ENCODE assay signal across 15 cellular contexts in genomic region chr14:52780893-52781292, GRCh38. TPM values are rescaled to one million over a fixed set of nuclear protein-coding genes. Genes with fewer than 3 reads are reported as not detected.
DNase-seq lines count a peak whose midpoint lies in the region; ATAC-seq and TF ChIP-seq lines count a peak whose summit lies in the region.
"Had no signal": no experiment of that assay in that cellular context is flagged by ENCODE, and none has a peak within 500 bp of the region (broad histone marks: within the 10 kb centered on the region; RNA-seq: fewer than 3 reads in every experiment).

No MANE protein-coding gene starts in this region.

- intact Hi-C loops in activated T-helper 1 cell treated with anti-CD3 and anti-CD28 coated beads, Interleukin-12 subunit alpha, Interleukin-12 subunit beta, Interleukin-2, Interleukin-4 antibody, amounts not matched to agents 30 ng/mL and 10 ng/mL and 1 ng/mL, durations not matched to agents 14 hours and 24 hours and 36 hours (cut with micrococcal nuclease), result no loop called here

- no peaks in the 10 kb centered on the region for H3K27me3 Mint-ChIP-seq in activated naive CD8-positive, alpha-beta T cell treated with anti-CD3 and anti-CD28 coated beads for 36 hours
- H3K27me3 Mint-ChIP-seq in osteocyte (ENCODE audit: unreplicated experiment) (no peaks in the 10 kb centered on the region), nephron progenitor cell (ENCODE audit: low read depth, poor library complexity) (no peaks in the 10 kb centered on the region)
- H3K27me3 Mint-ChIP-seq in activated T-helper 1 cell treated with anti-CD3 and anti-CD28 coated beads, Interleukin-12 subunit alpha, Interleukin-12 subunit beta, Interleukin-2, Interleukin-4 antibody, amounts not matched to agents 30 ng/mL and 10 ng/mL and 1 ng/mL, durations not matched to agents 14 hours and 24 hours and 36 hours (ENCODE audit: insufficient read depth), result no peaks in the 10 kb centered on the region

- peak; percentile 51 for ATAC-seq in GM18907 (IDR thresholded peaks at IDR 0.05; ENCODE audit: unreplicated experiment)
- ATAC-seq: CD8-positive, alpha-beta T cell; GM12878 had no signal

- no peaks in the 10 kb centered on the region for H3K4me1 Mint-ChIP-seq in activated naive CD8-positive, alpha-beta T cell treated with anti-CD3 and anti-CD28 coated beads for 36 hours
- H3K4me1 Mint-ChIP-seq in osteocyte (ENCODE audit: unreplicated experiment) (no peaks in the 10 kb centered on the region), nephron progenitor cell (no peaks in the 10 kb centered on the region)
- H3K4me1 Mint-ChIP-seq in activated T-helper 1 cell treated with anti-CD3 and anti-CD28 coated beads, Interleukin-12 subunit alpha, Interleukin-12 subunit beta, Interleukin-2, Interleukin-4 antibody, amounts not matched to agents 30 ng/mL and 10 ng/mL and 1 ng/mL, durations not matched to agents 14 hours and 24 hours and 36 hours (ENCODE audit: low read depth), result no peaks in the 10 kb centered on the region

- no peak overlapping the region for H3K4me3 Mint-ChIP-seq in activated naive CD8-positive, alpha-beta T cell treated with anti-CD3 and anti-CD28 coated beads for 36 hours
- H3K4me3 Mint-ChIP-seq in osteocyte (ENCODE audit: unreplicated experiment) (no peak overlapping the region), nephron progenitor cell (no peak overlapping the region)
- no peak overlapping the region for H3K4me3 Mint-ChIP-seq in activated T-helper 1 cell treated with anti-CD3 and anti-CD28 coated beads, Interleukin-12 subunit alpha, Interleukin-12 subunit beta, Interleukin-2, Interleukin-4 antibody, amounts not matched to agents 30 ng/mL and 10 ng/mL and 1 ng/mL, durations not matched to agents 14 hours and 24 hours and 36 hours
- H3K4me3 Mint-ChIP-seq: CD8-positive, alpha-beta T cell had no signal

- no peaks in the 10 kb centered on the region for H3K36me3 Mint-ChIP-seq in activated naive CD8-positive, alpha-beta T cell treated with anti-CD3 and anti-CD28 coated beads for 36 hours
- H3K36me3 Mint-ChIP-seq in osteocyte (ENCODE audit: unreplicated experiment) (peaks cover 16% of the 10 kb centered on the region), nephron progenitor cell (ENCODE audit: low read depth) (peaks cover 10% of the 10 kb centered on the region)
- H3K36me3 Mint-ChIP-seq in activated T-helper 1 cell treated with anti-CD3 and anti-CD28 coated beads, Interleukin-12 subunit alpha, Interleukin-12 subunit beta, Interleukin-2, Interleukin-4 antibody, amounts not matched to agents 30 ng/mL and 10 ng/mL and 1 ng/mL, durations not matched to agents 14 hours and 24 hours and 36 hours (ENCODE audit: low read depth), result peaks cover 9% of the 10 kb centered on the region

- DNase-seq in activated naive CD8-positive, alpha-beta T cell treated with anti-CD3 and anti-CD28 coated beads for 36 hours, result no peak
- DNase-seq in fibroblast of the aortic adventitia (ENCODE audit: low read depth), result peak; percentile 30
- DNase-seq in osteocyte (ENCODE audit: extremely low spot score, unreplicated experiment), result no peak
- DNase-seq in nephron progenitor cell, result no peak
- DNase-seq in ureter (ENCODE audit: low spot score), result no peak
- DNase-seq in activated T-helper 1 cell treated with anti-CD3 and anti-CD28 coated beads, Interleukin-12 subunit alpha, Interleukin-12 subunit beta, Interleukin-2, Interleukin-4 antibody, amounts not matched to agents 30 ng/mL and 10 ng/mL and 1 ng/mL, durations not matched to agents 14 hours and 24 hours and 36 hours (ENCODE audit: low spot score), result no peak
- DNase-seq in T-helper 9 cell, result no peak
- DNase-seq: CD8-positive, alpha-beta T cell; DMS79 treated with DMSO at 0.1 percent for 48 hours; NCI-H1048; NCI-H1436 treated with DMSO at 0.1 percent for 48 hours; NCI-H2081; NCI-H748 treated with DMSO at 0.1 percent for 48 hours had no signal

- peak overlapping the region; percentile 42 for H3K27ac Mint-ChIP-seq in activated naive CD8-positive, alpha-beta T cell treated with anti-CD3 and anti-CD28 coated beads for 36 hours
- H3K27ac Mint-ChIP-seq in osteocyte (ENCODE audit: unreplicated experiment), result peak overlapping the region; percentile 18
- H3K27ac Mint-ChIP-seq in nephron progenitor cell, result no peak overlapping the region
- no peak overlapping the region for H3K27ac Mint-ChIP-seq in activated T-helper 1 cell treated with anti-CD3 and anti-CD28 coated beads, Interleukin-12 subunit alpha, Interleukin-12 subunit beta, Interleukin-2, Interleukin-4 antibody, amounts not matched to agents 30 ng/mL and 10 ng/mL and 1 ng/mL, durations not matched to agents 14 hours and 24 hours and 36 hours

- no peak overlapping the region for H3K4me3 ChIP-seq in fibroblast of the aortic adventitia (ENCODE audit: low read depth, low read length)
- H3K4me3 ChIP-seq: GM12878 had no signal

- TF ChIP-seq CTCF in fibroblast of the aortic adventitia (IDR thresholded peaks at IDR 0.05; ENCODE audit: insufficient read depth, low read length) (no peak), osteocyte (IDR thresholded peaks at IDR 0.05) (no peak), nephron progenitor cell (IDR thresholded peaks at IDR 0.05) (no peak)

- no peaks in the 10 kb centered on the region for H3K9me3 Mint-ChIP-seq in activated naive CD8-positive, alpha-beta T cell treated with anti-CD3 and anti-CD28 coated beads for 36 hours
- H3K9me3 Mint-ChIP-seq in osteocyte (ENCODE audit: unreplicated experiment) (no peaks in the 10 kb centered on the region), nephron progenitor cell (no peaks in the 10 kb centered on the region)
- H3K9me3 Mint-ChIP-seq in activated T-helper 1 cell treated with anti-CD3 and anti-CD28 coated beads, Interleukin-12 subunit alpha, Interleukin-12 subunit beta, Interleukin-2, Interleukin-4 antibody, amounts not matched to agents 30 ng/mL and 10 ng/mL and 1 ng/mL, durations not matched to agents 14 hours and 24 hours and 36 hours, result no peaks in the 10 kb centered on the region
- H3K9me3 Mint-ChIP-seq: CD8-positive, alpha-beta T cell had no signal

RNA-seq across cellular contexts. Expression of gene GNPNAT1, which starts 10.5 kb away (rescaled TPM):
- total RNA-seq in activated naive CD8-positive, alpha-beta T cell treated with anti-CD3 and anti-CD28 coated beads for 36 hours, result 10 to 100 TPM; 42.2 to 42.4 TPM
- 26.6 and 59.9 TPM in 2 replicates for total RNA-seq in fibroblast of the aortic adventitia (ENCODE audit: low replicate concordance)
- total RNA-seq in osteocyte, result 26.7 and 30.2 TPM in 2 replicates
- 20.0 TPM for total RNA-seq in ureter
- total RNA-seq in activated T-helper 1 cell treated with anti-CD3 and anti-CD28 coated beads, Interleukin-12 subunit alpha, Interleukin-12 subunit beta, Interleukin-2, Interleukin-4 antibody, amounts not matched to agents 30 ng/mL and 10 ng/mL and 1 ng/mL, durations not matched to agents 14 hours and 24 hours and 36 hours, result 26.0 and 26.4 TPM in 2 replicates

RNA-seq across cellular contexts. Expression of gene STYX, which starts 50.9 kb away (rescaled TPM):
- total RNA-seq in activated naive CD8-positive, alpha-beta T cell treated with anti-CD3 and anti-CD28 coated beads for 36 hours, result 10 to 100 TPM; 16.3 to 17.5 TPM
- total RNA-seq in fibroblast of the aortic adventitia (ENCODE audit: low replicate concordance), result 9.3 and 50.7 TPM in 2 replicates
- 14.5 and 16.8 TPM in 2 replicates for total RNA-seq in osteocyte
- 12.8 TPM for total RNA-seq in ureter
- 18.7 and 21.3 TPM in 2 replicates for total RNA-seq in activated T-helper 1 cell treated with anti-CD3 and anti-CD28 coated beads, Interleukin-12 subunit alpha, Interleukin-12 subunit beta, Interleukin-2, Interleukin-4 antibody, amounts not matched to agents 30 ng/mL and 10 ng/mL and 1 ng/mL, durations not matched to agents 14 hours and 24 hours and 36 hours

Comparison
In these comparisons a context has a peak if more than half of its experiments do, and no peak if none do; other contexts are left out.
1. H3K27ac Mint-ChIP-seq: peak in activated naive CD8-positive, alpha-beta T cell treated with anti-CD3 and anti-CD28 coated beads for 36 hours (single experiment) and osteocyte (single experiment); none in nephron progenitor cell (single experiment) and activated T-helper 1 cell treated with anti-CD3 and anti-CD28 coated beads, Interleukin-12 subunit alpha, Interleukin-12 subunit beta, Interleukin-2, Interleukin-4 antibody, amounts not matched to agents 30 ng/mL and 10 ng/mL and 1 ng/mL, durations not matched to agents 14 hours and 24 hours and 36 hours (single experiment).